In the genomic region with DNA sequence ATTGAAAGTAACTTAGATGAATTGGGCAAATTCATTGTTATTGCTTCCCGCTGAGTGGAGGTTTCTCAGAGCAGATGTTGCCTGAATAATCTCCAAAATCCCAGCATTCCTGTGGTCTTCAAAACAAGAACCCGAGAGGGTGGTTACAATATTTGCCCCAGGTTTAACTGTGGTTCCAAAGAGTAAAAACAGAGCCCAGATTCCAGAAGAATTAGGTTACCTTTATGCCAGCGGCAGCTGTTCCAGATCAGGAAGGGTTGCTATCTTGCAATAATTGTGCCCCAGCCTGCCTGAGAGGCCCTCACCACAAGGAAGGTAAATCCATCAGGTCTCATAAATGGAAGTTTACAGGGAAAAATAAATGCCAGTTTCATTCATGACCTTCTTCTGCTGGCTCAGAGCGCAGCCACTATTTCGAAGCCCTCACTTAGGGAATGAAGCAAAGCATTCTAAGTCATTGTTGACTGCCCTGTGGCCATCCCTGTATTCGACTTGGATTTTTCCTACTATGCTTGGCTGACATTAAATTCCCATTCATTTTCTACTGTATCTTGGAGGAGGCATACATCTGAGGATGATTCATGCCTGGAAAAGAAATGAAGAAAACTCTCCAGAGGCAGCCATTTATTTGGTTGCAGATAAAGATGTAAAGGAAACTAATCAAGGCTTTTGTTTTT, we compare ENCODE assay signal across 22 cellular contexts. TPM values are rescaled to one million over a fixed set of nuclear protein-coding genes. Genes with fewer than 3 reads are reported as not detected.
A peak's percentile ranks its signal among the peaks of the same experiment; 100 is the strongest.
DNase-seq lines count a peak whose midpoint lies in the region; ATAC-seq and TF ChIP-seq lines count a peak whose summit lies in the region.
"Had no signal": no experiment of that assay in that cellular context is flagged by ENCODE, and none has a peak within 500 bp of the region (broad histone marks: within the 10 kb centered on the region; RNA-seq: fewer than 3 reads in every experiment).

No MANE protein-coding gene starts in this region.

- H3K4me1 ChIP-seq in adipocyte (ENCODE audit: control insufficient read depth, insufficient read depth, low read length) (peaks cover 23% of the 10 kb centered on the region), gastrocnemius medialis (peaks cover 62 to 65% of the 10 kb centered on the region in 2 donors)

- CTCF ChIA-PET in CD4-positive, alpha-beta T cell (lab: Charles Lee), result no interaction called here

- peak overlapping the region; percentile 86 to 94 (median 88) for H3K27ac ChIP-seq in gastrocnemius medialis
- H3K27ac ChIP-seq in CD4-positive, alpha-beta T cell (ENCODE audit: low read depth, low read length), result no peak overlapping the region
- H3K27ac ChIP-seq: C4-2B, epithelial cell of prostate had no signal

- TF ChIP-seq CTCF in fibroblast of villous mesenchyme (IDR thresholded peaks at IDR 0.05; ENCODE audit: insufficient read depth, low read depth, low read length) (no peak), gastrocnemius medialis (IDR thresholded peaks at IDR 0.05 in 4 of 5, conservative IDR thresholded peaks at IDR 0.05 in 1 of 5) (no peak), CD14-positive monocyte (IDR thresholded peaks at IDR 0.05) (no peak)
- no peak for TF ChIP-seq CTCF in CD4-positive, alpha-beta T cell (IDR thresholded peaks at IDR 0.05)

- H3K9me3 ChIP-seq in adipocyte (ENCODE audit: control insufficient read depth, low read length) (no peaks in the 10 kb centered on the region), gastrocnemius medialis (no peaks in the 10 kb centered on the region)
- H3K9me3 ChIP-seq in CD4-positive, alpha-beta T cell (ENCODE audit: control insufficient read depth, low read length), result no peaks in the 10 kb centered on the region

- no peaks in the 10 kb centered on the region for H3K36me3 ChIP-seq in adipocyte (ENCODE audit: control insufficient read depth, insufficient read depth, low read length, severe bottlenecking)
- H3K36me3 ChIP-seq in gastrocnemius medialis, result no peaks in the 10 kb centered on the region

- H3K9ac ChIP-seq in adipocyte (ENCODE audit: low read length), result no peak overlapping the region

- H3K36me3 Mint-ChIP-seq in CD14-positive monocyte, result no peaks in the 10 kb centered on the region
- no peaks in the 10 kb centered on the region for H3K36me3 Mint-ChIP-seq in CD4-positive, alpha-beta T cell (ENCODE audit: low read depth)
- H3K36me3 Mint-ChIP-seq: activated naive CD8-positive, alpha-beta T cell; naive B cell had no signal

- H3K27me3 Mint-ChIP-seq in CD14-positive monocyte (ENCODE audit: low read depth in 3 of 3), result peaks cover 0 to 2% (median 0%) of the 10 kb centered on the region in 3 donors
- peaks cover under 1% of the 10 kb centered on the region for H3K27me3 Mint-ChIP-seq in CD4-positive, alpha-beta T cell
- H3K27me3 Mint-ChIP-seq: activated CD4-positive, alpha-beta T cell treated with anti-CD3 and anti-CD28 coated beads, Interleukin-2, amount 10 ng/mL, durations not matched to agents 7 days and 5 days; activated naive CD8-positive, alpha-beta T cell had no signal

- H3K27me3 ChIP-seq in adipocyte (replicated peaks; ENCODE audit: control insufficient read depth, insufficient read depth, low read length) (no peaks in the 10 kb centered on the region), gastrocnemius medialis (no peaks in the 10 kb centered on the region)
- H3K27me3 ChIP-seq in CD4-positive, alpha-beta T cell (ENCODE audit: control insufficient read depth, insufficient read depth, low read length), result no peaks in the 10 kb centered on the region

- no peak overlapping the region for H3K27ac Mint-ChIP-seq in CD14-positive monocyte
- no peak overlapping the region for H3K27ac Mint-ChIP-seq in CD4-positive, alpha-beta T cell
- H3K27ac Mint-ChIP-seq: activated CD4-positive, alpha-beta T cell treated with anti-CD3 and anti-CD28 coated beads, Interleukin-2, amount 10 ng/mL, durations not matched to agents 7 days and 5 days; activated naive CD8-positive, alpha-beta T cell; naive B cell had no signal

- no peak overlapping the region for H3K4me3 Mint-ChIP-seq in CD14-positive monocyte
- H3K4me3 Mint-ChIP-seq in CD4-positive, alpha-beta T cell, result no peak overlapping the region
- H3K4me3 Mint-ChIP-seq: activated CD4-positive, alpha-beta T cell treated with anti-CD3 and anti-CD28 coated beads, Interleukin-2, amount 10 ng/mL, durations not matched to agents 7 days and 5 days; activated naive CD8-positive, alpha-beta T cell; naive B cell had no signal

- H3K4me1 Mint-ChIP-seq in CD14-positive monocyte, result no peaks in the 10 kb centered on the region
- H3K4me1 Mint-ChIP-seq in CD4-positive, alpha-beta T cell (ENCODE audit: low read depth), result no peaks in the 10 kb centered on the region
- H3K4me1 Mint-ChIP-seq: activated CD4-positive, alpha-beta T cell treated with anti-CD3 and anti-CD28 coated beads, Interleukin-2, amount 10 ng/mL, durations not matched to agents 7 days and 5 days; naive B cell had no signal

- DNase-seq in GM03348 (ENCODE audit: low spot score) (peak; percentile 56), adipocyte (ENCODE audit: low read depth) (peak; percentile 48), fibroblast of villous mesenchyme (ENCODE audit: low read depth) (peak; percentile 85), gastrocnemius medialis (no peak), inferior parietal cortex (ENCODE audit: extremely low spot score) (no peak), CD14-positive monocyte (ENCODE audit: low spot score) (no peak)
- DNase-seq in CD4-positive, alpha-beta T cell, result no peak
- DNase-seq: activated CD4-positive, alpha-beta T cell treated with anti-CD3 and anti-CD28 coated beads, Interleukin-2, amount 10 ng/mL, durations not matched to agents 7 days and 5 days; hypothalamus; left ventricle myocardium superior; naive B cell; NCI-H1436; NCI-H345; SHP77 treated with DMSO at 0.1 percent for 48 hours; substantia nigra; T-helper 9 cell had no signal

- in situ Hi-C loops in gastrocnemius medialis (cut with MboI; ENCODE audit: low sequenced_read_pairs in 4 of 4), result loop anchor here in 2 of 4 donors (10.0 kb wide), 1 partner anchor 85 kb away; the partner anchor contains the start of gene LMCD1 (in 2 of the 2)

- TF ChIP-seq POLR2A in gastrocnemius medialis (IDR thresholded peaks at IDR 0.05), result no peak

- intact Hi-C loops in gastrocnemius medialis (cut with DNase I; ENCODE audit: low total_unique reads), result loop anchor here (10.0 kb wide), 1 partner anchor 1605 kb away; no protein-coding TSS in a partner anchor
- intact Hi-C loops in CD14-positive monocyte (cut with micrococcal nuclease), result no loop called here
- intact Hi-C loops in CD4-positive, alpha-beta T cell (cut with DNase I, micrococcal nuclease), result no loop called here

- H3K9me3 Mint-ChIP-seq in CD14-positive monocyte, result peaks cover 0 to 2% (median 0%) of the 10 kb centered on the region in 7 donors
- no peaks in the 10 kb centered on the region for H3K9me3 Mint-ChIP-seq in CD4-positive, alpha-beta T cell
- H3K9me3 Mint-ChIP-seq: activated CD4-positive, alpha-beta T cell treated with anti-CD3 and anti-CD28 coated beads, Interleukin-2, amount 10 ng/mL, durations not matched to agents 7 days and 5 days; naive B cell had no signal

- ATAC-seq in gastrocnemius medialis, result no peak
- no peak for ATAC-seq in GM18909 (IDR thresholded peaks at IDR 0.05; ENCODE audit: poor library complexity, unreplicated experiment)
- ATAC-seq in CD4-positive, alpha-beta T cell (ENCODE audit: poor library complexity), result no peak
- ATAC-seq: GM12878, left ventricle myocardium superior had no signal

- no peak overlapping the region for H3K4me3 ChIP-seq in adipocyte (ENCODE audit: low read length)
- no peak overlapping the region for H3K4me3 ChIP-seq in fibroblast of villous mesenchyme (ENCODE audit: low read depth, low read length)
- no peak overlapping the region for H3K4me3 ChIP-seq in gastrocnemius medialis
- H3K4me3 ChIP-seq: GM12878 had no signal

- POLR2A ChIA-PET in CD4-positive, alpha-beta T cell (lab: Charles Lee), result no interaction called here

RNA-seq across cellular contexts. Expression of gene SSUH2, which starts 54.6 kb away (rescaled TPM):
- total RNA-seq in fibroblast of villous mesenchyme, result 0.32 TPM in 1 of 2 replicates, not detected in the other
- total RNA-seq in gastrocnemius medialis, result under 1 TPM in 2 of 4 donors, not detected in 2; 0.15 to 0.33 TPM
- polyA plus RNA-seq in CD14-positive monocyte, result not detected
- not detected for total RNA-seq in CD4-positive, alpha-beta T cell
- total RNA-seq: activated CD4-positive, alpha-beta T cell treated with anti-CD3 and anti-CD28 coated beads, Interleukin-2, amount 10 ng/mL, durations not matched to agents 7 days and 5 days; GM12878; renal cortical epithelial cell had no signal

Comparison
In these comparisons a context has a peak if more than half of its experiments do, and no peak if none do; other contexts are left out.
1. DNase-seq: peak in GM03348 (single experiment), adipocyte (single experiment) and fibroblast of villous mesenchyme (single experiment); none in gastrocnemius medialis (0 of 2), inferior parietal cortex (single experiment), CD14-positive monocyte (single experiment) and CD4-positive, alpha-beta T cell (0 of 10).